Comparison of ENCODE assay signal across 27 cellular contexts in genomic region chr6:163715846-163716245, GRCh38.
"Had no signal": no experiment of that assay in that cellular context is flagged by ENCODE, and none has a peak within 500 bp of the region (broad histone marks: within the 10 kb centered on the region; RNA-seq: fewer than 3 reads in every experiment).

No MANE protein-coding gene starts in this region.

- H3K4me1 ChIP-seq: pancreas, prostate gland had no signal

- H3K4me3 Mint-ChIP-seq: naive thymus-derived CD8-positive, alpha-beta T cell; nephron; neural crest cell; stimulated activated naive CD8-positive, alpha-beta T cell treated with anti-CD3 and anti-CD28 coated beads, Interleukin-15, Interleukin-2, amounts not matched to agents 100 ng/mL and 50 ng/mL, for 24 hours had no signal

- H3K4me3 ChIP-seq: lower lobe of right lung, pancreas, prostate gland, skin epidermis, transverse colon, upper lobe of left lung, vagina had no signal

- DNase-seq: hippocampal formation; kidney glomerular epithelial cell; left cardiac atrium; lower lobe of right lung; mammary epithelial cell; mesenchymal stem cell; naive thymus-derived CD8-positive, alpha-beta T cell; nucleus accumbens; pancreas; retina; right cardiac atrium; stimulated activated CD4-positive, alpha-beta T cell treated with anti-CD3 and anti-CD28 coated beads, Interleukin-12 subunit alpha, Interleukin-12 subunit beta, amount 100 ng/mL, for 4 hours; stimulated activated CD4-positive, alpha-beta T cell treated with anti-CD3 and anti-CD28 coated beads, Interleukin-15, amount 100 ng/mL, for 24 hours; stimulated activated CD4-positive, alpha-beta T cell treated with anti-CD3 and anti-CD28 coated beads, Interleukin-2, amount 100 ng/mL, for 24 hours; stimulated activated CD4-positive, alpha-beta T cell treated with anti-CD3 and anti-CD28 coated beads, Interleukin-4, amount 100 ng/mL, for 1 hour; stimulated activated naive CD4-positive, alpha-beta T cell; substantia nigra; transverse colon had no signal

- H3K27ac ChIP-seq: lower lobe of right lung, pancreas, prostate gland, transverse colon, upper lobe of left lung, vagina had no signal

- H3K36me3 ChIP-seq: lower lobe of right lung, pancreas, prostate gland, transverse colon, upper lobe of left lung, vagina had no signal

- H3K36me3 Mint-ChIP-seq: naive thymus-derived CD8-positive, alpha-beta T cell had no signal

- H3K9me3 ChIP-seq: lower lobe of right lung, pancreas, prostate gland, transverse colon, upper lobe of left lung, vagina had no signal

- H3K27ac Mint-ChIP-seq: naive thymus-derived CD8-positive, alpha-beta T cell; nephron; stimulated activated naive CD8-positive, alpha-beta T cell treated with anti-CD3 and anti-CD28 coated beads, Interleukin-15, Interleukin-2, amounts not matched to agents 100 ng/mL and 50 ng/mL, for 24 hours had no signal

- ATAC-seq: left cardiac atrium; left lobe of liver; lower lobe of right lung; naive thymus-derived CD8-positive, alpha-beta T cell; pancreas; right cardiac atrium; sciatic nerve had no signal

- H3K9me3 Mint-ChIP-seq: naive thymus-derived CD8-positive, alpha-beta T cell; nephron; stimulated activated naive CD8-positive, alpha-beta T cell treated with anti-CD3 and anti-CD28 coated beads, Interleukin-15, Interleukin-2, amounts not matched to agents 100 ng/mL and 50 ng/mL, for 24 hours had no signal

- H3K27me3 ChIP-seq: pancreas, transverse colon, upper lobe of left lung, vagina had no signal
